ENCODE assay signal across 18 cellular contexts in genomic region chr18:12811191-12811950, GRCh38.
DNase-seq lines count a peak whose midpoint lies in the region; ATAC-seq, FAIRE-seq and TF ChIP-seq lines count a peak whose summit lies in the region.
"Had no signal": no experiment of that assay in that cellular context is flagged by ENCODE, and none has a peak within 500 bp of the region (broad histone marks: within the 10 kb centered on the region; RNA-seq: fewer than 3 reads in every experiment).

No MANE protein-coding gene starts in this region.

- POLR2A ChIA-PET in activated CD8-positive, alpha-beta T cell treated with anti-CD3 and anti-CD28 coated beads for 36 hours (lab: Charles Lee): no interaction called here
- POLR2A ChIA-PET in activated CD8-positive, alpha-beta T cell treated with anti-CD3 and anti-CD28 coated beads, Interleukin-2, amount 10 ng/mL, durations not matched to agents 7 days and 5 days (lab: Charles Lee): interaction anchor here (0.7 to 0.9 kb wide), 3 partner anchors 72 to 107 kb away, joined by 3 to 4 read pairs (median 3); partner anchors contain the start of gene PTPN2

- TF ChIP-seq CTCF in activated CD8-positive, alpha-beta T cell treated with anti-CD3 and anti-CD28 coated beads for 36 hours (IDR thresholded peaks at IDR 0.05): no peak
- TF ChIP-seq CTCF in bronchial epithelial cell (IDR thresholded peaks at IDR 0.05; ENCODE audit: insufficient read depth, low read length, severe bottlenecking): no peak
- no peak for TF ChIP-seq CTCF in nephron progenitor cell (IDR thresholded peaks at IDR 0.05)

- FAIRE-seq in bronchial epithelial cell (lab: Jason Lieb, UNC): no peak

- intact Hi-C loops in activated CD8-positive, alpha-beta T cell treated with anti-CD3 and anti-CD28 coated beads for 36 hours (cut with micrococcal nuclease): no loop called here
- intact Hi-C loops in Right ventricle myocardium inferior (cut with DNase I): no loop called here

- ATAC-seq in activated CD8-positive, alpha-beta T cell treated with anti-CD3 and anti-CD28 coated beads for 36 hours: peak; percentile 76
- ATAC-seq in activated CD8-positive, alpha-beta T cell treated with anti-CD3 and anti-CD28 coated beads, Interleukin-2, amount 10 ng/mL, durations not matched to agents 7 days and 5 days: no peak
- ATAC-seq in Right ventricle myocardium inferior: no peak
- no peak for ATAC-seq in GM19324 (IDR thresholded peaks at IDR 0.05; ENCODE audit: low FRiP score, unreplicated experiment)
- ATAC-seq: lower lobe of right lung; naive thymus-derived CD8-positive, alpha-beta T cell had no signal

- H3K27me3 Mint-ChIP-seq in activated CD8-positive, alpha-beta T cell treated with anti-CD3 and anti-CD28 coated beads for 36 hours: no peaks in the 10 kb centered on the region
- H3K27me3 Mint-ChIP-seq in activated CD8-positive, alpha-beta T cell treated with anti-CD3 and anti-CD28 coated beads, Interleukin-2, amount 10 ng/mL, durations not matched to agents 7 days and 5 days (ENCODE audit: low read depth): no peaks in the 10 kb centered on the region
- H3K27me3 Mint-ChIP-seq in nephron progenitor cell (ENCODE audit: low read depth, poor library complexity): no peaks in the 10 kb centered on the region
- H3K27me3 Mint-ChIP-seq: CD4-positive, alpha-beta T cell; IgD-negative memory B cell; naive thymus-derived CD8-positive, alpha-beta T cell had no signal

- H3K4me3 ChIP-seq in bronchial epithelial cell (ENCODE audit: low read depth, low read length): no peak overlapping the region
- H3K4me3 ChIP-seq: lower lobe of right lung had no signal

- CTCF ChIA-PET in activated CD8-positive, alpha-beta T cell treated with anti-CD3 and anti-CD28 coated beads for 36 hours (lab: Charles Lee): interaction anchor here (1.1 to 1.8 kb wide), 2 partner anchors 82 to 84 kb away, joined by 3 to 7 read pairs; no protein-coding TSS in a partner anchor
- CTCF ChIA-PET in activated CD8-positive, alpha-beta T cell treated with anti-CD3 and anti-CD28 coated beads, Interleukin-2, amount 10 ng/mL, durations not matched to agents 7 days and 5 days (lab: Charles Lee): no interaction called here

- DNase-seq in activated CD8-positive, alpha-beta T cell treated with anti-CD3 and anti-CD28 coated beads for 36 hours: peak; percentile 11
- DNase-seq in activated CD8-positive, alpha-beta T cell treated with anti-CD3 and anti-CD28 coated beads, Interleukin-2, amount 10 ng/mL, durations not matched to agents 7 days and 5 days: no peak
- DNase-seq in HPDE6-E6E7 (ENCODE audit: extremely low spot score): peak; percentile 54
- DNase-seq in bronchial epithelial cell (ENCODE audit: low read depth): peak; percentile 78
- no peak for DNase-seq in nephron progenitor cell
- DNase-seq in NCI-H774 (lab: John Stamatoyannopoulos, UW): no peak
- no peak for DNase-seq in Right ventricle myocardium inferior (ENCODE audit: missing footprints)
- DNase-seq: ACHN; CD4-positive, alpha-beta T cell; lower lobe of right lung; naive thymus-derived CD8-positive, alpha-beta T cell; NCI-H2171 treated with DMSO at 0.1 percent for 48 hours; Right ventricle myocardium superior; stimulated activated CD4-positive, alpha-beta T cell treated with anti-CD3 and anti-CD28 coated beads, Interleukin-12 subunit alpha, Interleukin-12 subunit beta, amount 100 ng/mL, for 4 hours; T-helper 1 cell; WERI-Rb-1 had no signal

- peaks cover 3% of the 10 kb centered on the region for H3K9me3 Mint-ChIP-seq in activated CD8-positive, alpha-beta T cell treated with anti-CD3 and anti-CD28 coated beads for 36 hours
- H3K9me3 Mint-ChIP-seq in activated CD8-positive, alpha-beta T cell treated with anti-CD3 and anti-CD28 coated beads, Interleukin-2, amount 10 ng/mL, durations not matched to agents 7 days and 5 days (ENCODE audit: insufficient read depth): no peaks in the 10 kb centered on the region
- peaks cover 6% of the 10 kb centered on the region for H3K9me3 Mint-ChIP-seq in nephron progenitor cell
- H3K9me3 Mint-ChIP-seq: IgD-negative memory B cell; naive thymus-derived CD8-positive, alpha-beta T cell had no signal

- H3K36me3 Mint-ChIP-seq in activated CD8-positive, alpha-beta T cell treated with anti-CD3 and anti-CD28 coated beads for 36 hours (ENCODE audit: low read depth): peaks cover 41% of the 10 kb centered on the region
- H3K36me3 Mint-ChIP-seq in activated CD8-positive, alpha-beta T cell treated with anti-CD3 and anti-CD28 coated beads, Interleukin-2, amount 10 ng/mL, durations not matched to agents 7 days and 5 days (ENCODE audit: low read depth): peaks cover 61% of the 10 kb centered on the region
- peaks cover 58% of the 10 kb centered on the region for H3K36me3 Mint-ChIP-seq in nephron progenitor cell (ENCODE audit: low read depth)

- no peaks in the 10 kb centered on the region for H3K27me3 ChIP-seq in bronchial epithelial cell (ENCODE audit: control insufficient read depth, insufficient read depth, low read length)

- no peak overlapping the region for H3K4me3 Mint-ChIP-seq in activated CD8-positive, alpha-beta T cell treated with anti-CD3 and anti-CD28 coated beads for 36 hours
- no peak overlapping the region for H3K4me3 Mint-ChIP-seq in activated CD8-positive, alpha-beta T cell treated with anti-CD3 and anti-CD28 coated beads, Interleukin-2, amount 10 ng/mL, durations not matched to agents 7 days and 5 days
- H3K4me3 Mint-ChIP-seq in nephron progenitor cell: no peak overlapping the region
- H3K4me3 Mint-ChIP-seq: CD4-positive, alpha-beta T cell; IgD-negative memory B cell; naive thymus-derived CD8-positive, alpha-beta T cell had no signal

- peaks cover 3% of the 10 kb centered on the region for H3K36me3 ChIP-seq in bronchial epithelial cell (ENCODE audit: control insufficient read depth, insufficient read depth, low read length)

- H3K27ac Mint-ChIP-seq in activated CD8-positive, alpha-beta T cell treated with anti-CD3 and anti-CD28 coated beads for 36 hours: peak overlapping the region; percentile 53
- no peak overlapping the region for H3K27ac Mint-ChIP-seq in activated CD8-positive, alpha-beta T cell treated with anti-CD3 and anti-CD28 coated beads, Interleukin-2, amount 10 ng/mL, durations not matched to agents 7 days and 5 days
- H3K27ac Mint-ChIP-seq in nephron progenitor cell: peak overlapping the region; percentile 20
- H3K27ac Mint-ChIP-seq: CD4-positive, alpha-beta T cell had no signal

- no peaks in the 10 kb centered on the region for H3K4me1 Mint-ChIP-seq in activated CD8-positive, alpha-beta T cell treated with anti-CD3 and anti-CD28 coated beads for 36 hours (ENCODE audit: low read depth)
- H3K4me1 Mint-ChIP-seq in activated CD8-positive, alpha-beta T cell treated with anti-CD3 and anti-CD28 coated beads, Interleukin-2, amount 10 ng/mL, durations not matched to agents 7 days and 5 days (ENCODE audit: low read depth): peaks cover 1% of the 10 kb centered on the region
- no peaks in the 10 kb centered on the region for H3K4me1 Mint-ChIP-seq in nephron progenitor cell

Comparison
In these comparisons a context has a peak if more than half of its experiments do, and no peak if none do; other contexts are left out.
1. DNase-seq: peak in activated CD8-positive, alpha-beta T cell treated with anti-CD3 and anti-CD28 coated beads for 36 hours (single experiment), HPDE6-E6E7 (single experiment) and bronchial epithelial cell (single experiment); none in activated CD8-positive, alpha-beta T cell treated with anti-CD3 and anti-CD28 coated beads, Interleukin-2, amount 10 ng/mL, durations not matched to agents 7 days and 5 days (single experiment), nephron progenitor cell (single experiment), NCI-H774 (single experiment) and Right ventricle myocardium inferior (single experiment).